In the genomic region with DNA sequence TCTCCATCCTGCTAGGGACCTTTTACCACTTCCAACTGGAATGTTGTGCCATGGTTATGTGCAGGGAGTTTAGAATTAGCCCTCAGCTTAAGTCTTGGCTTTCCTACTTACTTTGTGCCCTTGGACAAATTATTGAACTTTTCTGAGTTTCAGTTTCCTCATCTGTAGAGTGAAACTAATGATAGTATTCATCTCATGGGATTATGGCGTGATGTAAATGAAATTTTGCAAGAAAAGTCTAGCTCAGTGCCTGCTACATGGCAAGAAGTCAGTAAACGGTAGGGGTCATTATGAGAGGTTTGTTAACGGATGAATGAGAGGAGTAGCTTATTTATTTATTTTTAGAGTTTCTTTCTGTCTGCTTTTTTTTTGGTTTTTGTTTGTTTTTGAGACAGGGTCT, we compare ENCODE assay signal across 13 cellular contexts. TPM values are rescaled to one million over a fixed set of nuclear protein-coding genes. Genes with fewer than 3 reads are reported as not detected.
DNase-seq lines count a peak whose midpoint lies in the region; ATAC-seq, FAIRE-seq and TF ChIP-seq lines count a peak whose summit lies in the region.
"Had no signal": no experiment of that assay in that cellular context is flagged by ENCODE, and none has a peak within 500 bp of the region (broad histone marks: within the 10 kb centered on the region; RNA-seq: fewer than 3 reads in every experiment).

No MANE protein-coding gene starts in this region.

- no peaks in the 10 kb centered on the region for H3K27me3 Mint-ChIP-seq in glutamatergic neuron (ENCODE audit: unreplicated experiment)

- no peak for ATAC-seq in HG03571 (IDR thresholded peaks at IDR 0.05; ENCODE audit: unreplicated experiment)
- ATAC-seq: GM12878 had no signal

- peak overlapping the region; percentile 89 for H3K27ac Mint-ChIP-seq in glutamatergic neuron (ENCODE audit: unreplicated experiment)

- H3K27me3 ChIP-seq in SJCRH30: no peaks in the 10 kb centered on the region
- H3K27me3 ChIP-seq in small intestine (ENCODE audit: control insufficient read depth in 2 of 2, insufficient read depth in 2 of 2, low read length in 2 of 2): no peaks in the 10 kb centered on the region
- no peaks in the 10 kb centered on the region for H3K27me3 ChIP-seq in MG63
- H3K27me3 ChIP-seq: neutrophil, SJSA1 had no signal

- TF ChIP-seq CTCF in D721Med (IDR thresholded peaks at IDR 0.05; ENCODE audit: insufficient read depth, missing control alignments): no peak
- no peak for TF ChIP-seq CTCF in glutamatergic neuron (IDR thresholded peaks at IDR 0.05; ENCODE audit: partially characterized antibody, unreplicated experiment)

- H3K36me3 ChIP-seq in SJCRH30 (no peaks in the 10 kb centered on the region; the same call in 1 of the 2 replicates), small intestine (ENCODE audit: control insufficient read depth in 2 of 2, insufficient read depth in 2 of 2, low read length in 2 of 2) (no peaks in the 10 kb centered on the region), MG63 (no peaks in the 10 kb centered on the region)
- H3K36me3 ChIP-seq: neutrophil, SJSA1 had no signal

- H3K36me3 Mint-ChIP-seq in glutamatergic neuron (ENCODE audit: unreplicated experiment): peaks cover 9% of the 10 kb centered on the region

- peak overlapping the region; percentile 86 for H3K27ac ChIP-seq in SJCRH30
- peak overlapping the region; percentile 37 to 56 for H3K27ac ChIP-seq in small intestine (ENCODE audit: low read depth in 1 of 2, low read length in 1 of 2)
- H3K27ac ChIP-seq: SJSA1 had no signal

- H3K4me3 Mint-ChIP-seq in glutamatergic neuron (ENCODE audit: unreplicated experiment): peak overlapping the region; percentile 87

- peaks cover 40% of the 10 kb centered on the region for H3K4me1 Mint-ChIP-seq in glutamatergic neuron (ENCODE audit: low read depth, unreplicated experiment)

- DNase-seq in D721Med (ENCODE audit: insufficient read length, low spot score) (no peak), SJCRH30 (no peak), glutamatergic neuron (no peak), small intestine (no peak), retina (no peak), MG63 (no peak)
- DNase-seq: aorta, DMS 273 treated with DMSO at 0.1 percent for 48 hours, NCI-H446 had no signal

- H3K9me3 ChIP-seq in SJCRH30 (replicated peaks): peaks cover 8% of the 10 kb centered on the region
- H3K9me3 ChIP-seq in small intestine (ENCODE audit: control insufficient read depth, low read depth): no peaks in the 10 kb centered on the region
- peaks cover 8% of the 10 kb centered on the region; the same call in 1 of the 2 replicates for H3K9me3 ChIP-seq in MG63
- H3K9me3 ChIP-seq: neutrophil had no signal

- peaks cover 7% of the 10 kb centered on the region for H3K9me3 Mint-ChIP-seq in glutamatergic neuron (ENCODE audit: unreplicated experiment)

- FAIRE-seq in D721Med (lab: Jason Lieb, UNC) (peak; percentile 29), small intestine (lab: Jason Lieb, UNC) (no peak)
- FAIRE-seq: GM12878 had no signal

- WGBS in small intestine, 3 donors: 83 to 90% (median 85%) methylated on average over 3 of the region's 3 CpGs

- H3K4me3 ChIP-seq in SJCRH30: peak overlapping the region; percentile 77
- H3K4me3 ChIP-seq in small intestine (ENCODE audit: low read depth in 1 of 2, low read length in 2 of 2): no peak overlapping the region
- no peak overlapping the region for H3K4me3 ChIP-seq in MG63
- H3K4me3 ChIP-seq: GM12878, SJSA1 had no signal

- H3K4me1 ChIP-seq in SJCRH30 (peaks cover 7% of the 10 kb centered on the region; the same call in 1 of the 2 replicates), small intestine (ENCODE audit: control insufficient read depth in 2 of 2, insufficient read depth in 1 of 2, low read depth in 1 of 2, low read length in 1 of 2) (no peaks in the 10 kb centered on the region)

RNA-seq across cellular contexts. Expression of a gene that starts 1.8 kb away (rescaled TPM):
- total RNA-seq in SJCRH30 (2014; rRNA removed; shearing (Covaris generic)): 19.5 and 21.9 TPM in 2 replicates
- total RNA-seq in glutamatergic neuron (ENCODE audit: unreplicated experiment): 41.1 TPM
- 1 to 10 TPM; 1.6 to 4.3 (median 4.1) TPM for polyA plus RNA-seq in small intestine
- 1.6 and 3.2 TPM in 2 replicates for total RNA-seq in MG63 (2014; rRNA removed; shearing (Covaris generic); ENCODE audit: low replicate concordance)
- polyA plus RNA-seq: GM12878 had no signal
